9 cellular contexts compared by ENCODE assay signal in genomic region chr4:11469900-11470708, GRCh38. TPM values are rescaled to one million over a fixed set of nuclear protein-coding genes. Genes with fewer than 3 reads are reported as not detected.
DNase-seq lines count a peak whose midpoint lies in the region; ATAC-seq lines count a peak whose summit lies in the region.
"Had no signal": no experiment of that assay in that cellular context is flagged by ENCODE, and none has a peak within 500 bp of the region (broad histone marks: within the 10 kb centered on the region; RNA-seq: fewer than 3 reads in every experiment).

No MANE protein-coding gene starts in this region.

- peak overlapping the region; percentile 76 for H3K27ac Mint-ChIP-seq in activated naive CD4-positive, alpha-beta T cell treated with anti-CD3 and anti-CD28 coated beads, Interleukin-2, amount 50 U/mL, for 24 hours
- H3K27ac Mint-ChIP-seq in T-cell: peak overlapping the region; percentile 98

- DNase-seq in activated naive CD4-positive, alpha-beta T cell (lab: John Stamatoyannopoulos, UW): no peak
- no peak for DNase-seq in T-cell
- no peak for DNase-seq in sciatic nerve (ENCODE audit: low spot score)
- no peak for DNase-seq in head of caudate nucleus
- DNase-seq in activated CD4-positive, alpha-beta T cell treated with anti-CD3 and anti-CD28 coated beads, Interleukin-2, amount 50 U/mL, for 1 hour: no peak

- peaks cover 41% of the 10 kb centered on the region for H3K4me1 Mint-ChIP-seq in activated naive CD4-positive, alpha-beta T cell treated with anti-CD3 and anti-CD28 coated beads, Interleukin-2, amount 50 U/mL, for 24 hours
- peaks cover 33 to 48% (median 37%) of the 10 kb centered on the region in 3 donors for H3K4me1 Mint-ChIP-seq in T-cell

- H3K9me3 Mint-ChIP-seq in activated naive CD4-positive, alpha-beta T cell treated with anti-CD3 and anti-CD28 coated beads, Interleukin-2, amount 50 U/mL, for 24 hours: peaks cover 5% of the 10 kb centered on the region
- no peaks in the 10 kb centered on the region for H3K9me3 Mint-ChIP-seq in T-cell

- no peaks in the 10 kb centered on the region for H3K27me3 Mint-ChIP-seq in activated naive CD4-positive, alpha-beta T cell treated with anti-CD3 and anti-CD28 coated beads, Interleukin-2, amount 50 U/mL, for 24 hours
- no peaks in the 10 kb centered on the region for H3K27me3 Mint-ChIP-seq in T-cell

- no peaks in the 10 kb centered on the region for H3K36me3 Mint-ChIP-seq in activated naive CD4-positive, alpha-beta T cell treated with anti-CD3 and anti-CD28 coated beads, Interleukin-2, amount 50 U/mL, for 24 hours
- no peaks in the 10 kb centered on the region for H3K36me3 Mint-ChIP-seq in T-cell

- peak overlapping the region; percentile 19 for H3K4me3 Mint-ChIP-seq in activated naive CD4-positive, alpha-beta T cell treated with anti-CD3 and anti-CD28 coated beads, Interleukin-2, amount 50 U/mL, for 24 hours
- H3K4me3 Mint-ChIP-seq in T-cell: peak overlapping the region; percentile 56 to 78 (median 76)

- intact Hi-C loops in sciatic nerve (cut with DNase I) (no loop called here), head of caudate nucleus (cut with DNase I) (no loop called here)

- H3K4me1 ChIP-seq in urinary bladder (ENCODE audit: insufficient read depth): no peaks in the 10 kb centered on the region

- peak; percentile 62 for ATAC-seq in HG02840 (IDR thresholded peaks at IDR 0.05; ENCODE audit: low FRiP score, unreplicated experiment)
- ATAC-seq in T-cell (replicated peaks in 1 of 4): no peak
- ATAC-seq in sciatic nerve: no peak

- H3K36me3 ChIP-seq in urinary bladder (ENCODE audit: insufficient read depth): no peaks in the 10 kb centered on the region

- 62% methylated on average over 6 of the region's 6 CpGs for WGBS in urinary bladder

- peak overlapping the region; percentile 3 for H3K27ac ChIP-seq in urinary bladder (ENCODE audit: low read depth)

- CTCF ChIA-PET in T-cell (lab: Charles Lee): no interaction called here

- POLR2A ChIA-PET in T-cell (lab: Charles Lee): no interaction called here

- no peak overlapping the region for H3K4me3 ChIP-seq in urinary bladder (ENCODE audit: low read depth, low read length)

RNA-seq across cellular contexts. Expression of gene HS3ST1, which starts 41.4 kb away (rescaled TPM):
- total RNA-seq in T-cell: under 1 TPM in 2 of 5 donors, not detected in 3; 0.03 to 0.23 TPM
- 3.0 TPM for total RNA-seq in urinary bladder
- polyA plus RNA-seq in urinary bladder: 15.8 TPM
- 3.2 TPM for total RNA-seq in sciatic nerve
- polyA plus RNA-seq: BJ had no signal
